1 cellular context compared by ENCODE assay signal in the genomic region with DNA sequence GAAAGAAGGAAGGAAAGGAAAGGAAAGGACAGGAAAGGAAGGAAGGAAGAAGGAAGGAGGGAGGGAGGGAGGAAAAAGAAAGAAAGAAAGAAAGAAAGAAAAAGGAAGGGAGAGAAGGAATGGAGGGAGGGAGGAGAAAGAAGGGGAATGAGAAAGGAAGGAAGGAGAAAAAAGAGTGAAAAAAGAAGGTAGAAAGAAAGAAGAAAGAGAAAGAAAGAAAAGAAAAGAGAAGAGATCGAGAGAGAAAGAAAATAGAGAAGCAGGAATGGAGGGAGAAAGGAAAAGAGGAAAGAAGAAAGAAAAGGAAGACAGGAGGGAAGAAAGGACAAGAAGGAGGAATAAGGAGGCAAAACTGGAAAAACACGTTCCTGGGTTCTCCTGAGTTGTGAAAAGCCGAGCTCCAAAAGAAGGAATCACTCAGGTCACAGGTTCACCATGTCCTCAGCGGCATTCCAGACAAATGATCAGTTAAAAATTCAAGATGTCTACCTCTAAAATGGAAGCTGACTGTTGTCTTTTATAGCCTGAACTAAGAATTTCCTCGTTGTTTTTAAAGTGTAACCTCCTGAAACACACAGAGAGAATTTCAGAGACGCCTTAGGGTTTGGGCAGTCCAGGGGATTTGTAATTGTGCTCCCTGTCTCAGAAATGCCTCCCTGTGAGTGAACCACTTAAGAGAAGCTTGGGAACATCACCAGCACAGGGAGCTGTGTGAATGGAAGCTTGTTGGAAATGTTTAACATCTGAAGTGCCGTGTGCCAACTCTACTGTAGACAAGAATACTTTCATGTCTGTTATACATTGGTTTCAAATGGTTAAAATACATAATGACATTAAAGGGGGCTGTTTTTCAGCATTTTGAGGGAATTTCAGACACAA.
TF ChIP-seq lines count a peak whose summit lies in the region.

No MANE protein-coding gene starts in this region.

TF ChIP-seq in IMR-90, 13 proteins besides CTCF, POLR2A, EP300 and RAD21 (continued from another document):
- TF ChIP-seq, protein P1, sequence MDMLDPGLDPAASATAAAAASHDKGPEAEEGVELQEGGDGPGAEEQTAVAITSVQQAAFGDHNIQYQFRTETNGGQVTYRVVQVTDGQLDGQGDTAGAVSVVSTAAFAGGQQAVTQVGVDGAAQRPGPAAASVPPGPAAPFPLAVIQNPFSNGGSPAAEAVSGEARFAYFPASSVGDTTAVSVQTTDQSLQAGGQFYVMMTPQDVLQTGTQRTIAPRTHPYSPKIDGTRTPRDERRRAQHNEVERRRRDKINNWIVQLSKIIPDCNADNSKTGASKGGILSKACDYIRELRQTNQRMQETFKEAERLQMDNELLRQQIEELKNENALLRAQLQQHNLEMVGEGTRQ (IDR thresholded peaks at IDR 0.05; ENCODE audit: low read depth, low read length) = no peak
- no peak for TF ChIP-seq CHD1 (IDR thresholded peaks at IDR 0.05; ENCODE audit: low read depth, low read length)
- TF ChIP-seq CEBPB (IDR thresholded peaks at IDR 0.05; ENCODE audit: low read depth, low read length) = no peak
- no peak for TF ChIP-seq MAFK (IDR thresholded peaks at IDR 0.05; ENCODE audit: low read depth, low read length)
- no peak for TF ChIP-seq MXI1 (IDR thresholded peaks at IDR 0.05; ENCODE audit: borderline replicate concordance, low read depth, low read length)
